In genomic region chr18:9066817-9067306, GRCh38 we compare ENCODE assay signal across 13 cellular contexts. TPM values are rescaled to one million over a fixed set of nuclear protein-coding genes. Genes with fewer than 3 reads are reported as not detected.
DNase-seq lines count a peak whose midpoint lies in the region; ATAC-seq and TF ChIP-seq lines count a peak whose summit lies in the region.
"Had no signal": no experiment of that assay in that cellular context is flagged by ENCODE, and none has a peak within 500 bp of the region (broad histone marks: within the 10 kb centered on the region; RNA-seq: fewer than 3 reads in every experiment).

No MANE protein-coding gene starts in this region.

- no peak overlapping the region for H3K4me3 Mint-ChIP-seq in activated T-cell treated with anti-CD3 and anti-CD28 coated beads, Interleukin-2, amount 50 U/mL, for 72 hours
- H3K4me3 Mint-ChIP-seq in activated T-cell treated with anti-CD3 and anti-CD28 coated beads, Interleukin-2, amount 50 U/mL, for 24 hours, result no peak overlapping the region
- H3K4me3 Mint-ChIP-seq in stimulated activated naive B cell treated with anti-CD40 and anti-IgM and Interleukin-4, amounts not matched to agents 10 μg/mL and 1 μg/mL and 100 μg/mL, for 72 hours, result peak overlapping the region; percentile 34 to 57
- H3K4me3 Mint-ChIP-seq in glutamatergic neuron (ENCODE audit: unreplicated experiment), result no peak overlapping the region
- H3K4me3 Mint-ChIP-seq: central memory CD8-positive, alpha-beta T cell; neural progenitor cell had no signal

- no peak for DNase-seq in activated T-cell treated with anti-CD3 and anti-CD28 coated beads, Interleukin-2, amount 50 U/mL, for 72 hours
- DNase-seq in activated T-cell treated with anti-CD3 and anti-CD28 coated beads, Interleukin-2, amount 50 U/mL, for 24 hours, result no peak
- DNase-seq in stimulated activated naive B cell treated with anti-CD40 and anti-IgM and Interleukin-4, amounts not matched to agents 10 μg/mL and 1 μg/mL and 100 μg/mL, for 72 hours, result peak; percentile 73
- DNase-seq in GF-D8 (lab: John Stamatoyannopoulos, UW), result no peak
- no peak for DNase-seq in glutamatergic neuron
- DNase-seq: activated CD4-positive, CD25-positive, alpha-beta regulatory T cell treated with anti-CD3 and anti-CD28 coated beads, Interleukin-2, amount 50 U/mL, for 72 hours; heart left ventricle; NCI-H774 had no signal

- peak; percentile 70 to 86 for ATAC-seq in activated T-cell treated with anti-CD3 and anti-CD28 coated beads, Interleukin-2, amount 50 U/mL, for 72 hours (replicated peaks in 1 of 2)
- ATAC-seq in GM21723 (IDR thresholded peaks at IDR 0.05; ENCODE audit: unreplicated experiment) (peak; percentile 68), HG03442 (IDR thresholded peaks at IDR 0.05; ENCODE audit: unreplicated experiment) (peak; percentile 78), esophagus mucosa (no peak)
- ATAC-seq in stimulated activated naive B cell treated with anti-CD40 and anti-IgM and Interleukin-4, amounts not matched to agents 10 μg/mL and 1 μg/mL and 100 μg/mL, for 72 hours (replicated peaks), result peak; percentile 76 to 81
- ATAC-seq: heart left ventricle had no signal

- H3K27me3 Mint-ChIP-seq in activated T-cell treated with anti-CD3 and anti-CD28 coated beads, Interleukin-2, amount 50 U/mL, for 72 hours (ENCODE audit: low read depth), result no peaks in the 10 kb centered on the region
- no peaks in the 10 kb centered on the region for H3K27me3 Mint-ChIP-seq in activated T-cell treated with anti-CD3 and anti-CD28 coated beads, Interleukin-2, amount 50 U/mL, for 24 hours
- no peaks in the 10 kb centered on the region for H3K27me3 Mint-ChIP-seq in stimulated activated naive B cell treated with anti-CD40 and anti-IgM and Interleukin-4, amounts not matched to agents 10 μg/mL and 1 μg/mL and 100 μg/mL, for 72 hours
- H3K27me3 Mint-ChIP-seq in glutamatergic neuron (ENCODE audit: unreplicated experiment), result no peaks in the 10 kb centered on the region

- peak overlapping the region; percentile 66 for H3K27ac Mint-ChIP-seq in activated T-cell treated with anti-CD3 and anti-CD28 coated beads, Interleukin-2, amount 50 U/mL, for 72 hours
- H3K27ac Mint-ChIP-seq in activated T-cell treated with anti-CD3 and anti-CD28 coated beads, Interleukin-2, amount 50 U/mL, for 24 hours, result no peak overlapping the region
- H3K27ac Mint-ChIP-seq in stimulated activated naive B cell treated with anti-CD40 and anti-IgM and Interleukin-4, amounts not matched to agents 10 μg/mL and 1 μg/mL and 100 μg/mL, for 72 hours, result peak overlapping the region; percentile 93
- H3K27ac Mint-ChIP-seq in glutamatergic neuron (ENCODE audit: unreplicated experiment), result no peak overlapping the region
- H3K27ac Mint-ChIP-seq: neural progenitor cell had no signal

- no peak for TF ChIP-seq CTCF in glutamatergic neuron (IDR thresholded peaks at IDR 0.05; ENCODE audit: partially characterized antibody, unreplicated experiment)

- peaks cover 0 to 3% of the 10 kb centered on the region in 2 donors for H3K36me3 Mint-ChIP-seq in activated T-cell treated with anti-CD3 and anti-CD28 coated beads, Interleukin-2, amount 50 U/mL, for 72 hours (ENCODE audit: insufficient read depth in 2 of 2)
- H3K36me3 Mint-ChIP-seq in activated T-cell treated with anti-CD3 and anti-CD28 coated beads, Interleukin-2, amount 50 U/mL, for 24 hours (ENCODE audit: low read depth), result no peaks in the 10 kb centered on the region
- peaks cover 0 to 4% of the 10 kb centered on the region in 2 donors for H3K36me3 Mint-ChIP-seq in stimulated activated naive B cell treated with anti-CD40 and anti-IgM and Interleukin-4, amounts not matched to agents 10 μg/mL and 1 μg/mL and 100 μg/mL, for 72 hours
- H3K36me3 Mint-ChIP-seq in glutamatergic neuron (ENCODE audit: unreplicated experiment), result no peaks in the 10 kb centered on the region
- H3K36me3 Mint-ChIP-seq: neural progenitor cell had no signal

- peaks cover 37% of the 10 kb centered on the region for H3K4me1 Mint-ChIP-seq in activated T-cell treated with anti-CD3 and anti-CD28 coated beads, Interleukin-2, amount 50 U/mL, for 72 hours (ENCODE audit: low read depth)
- H3K4me1 Mint-ChIP-seq in activated T-cell treated with anti-CD3 and anti-CD28 coated beads, Interleukin-2, amount 50 U/mL, for 24 hours (ENCODE audit: low read depth), result peaks cover 14% of the 10 kb centered on the region
- peaks cover 43 to 79% of the 10 kb centered on the region in 2 donors for H3K4me1 Mint-ChIP-seq in stimulated activated naive B cell treated with anti-CD40 and anti-IgM and Interleukin-4, amounts not matched to agents 10 μg/mL and 1 μg/mL and 100 μg/mL, for 72 hours
- H3K4me1 Mint-ChIP-seq in glutamatergic neuron (ENCODE audit: low read depth, unreplicated experiment), result peaks cover 4% of the 10 kb centered on the region
- H3K4me1 Mint-ChIP-seq: central memory CD8-positive, alpha-beta T cell had no signal

- H3K9me3 Mint-ChIP-seq in activated T-cell treated with anti-CD3 and anti-CD28 coated beads, Interleukin-2, amount 50 U/mL, for 72 hours, result no peaks in the 10 kb centered on the region
- H3K9me3 Mint-ChIP-seq in activated T-cell treated with anti-CD3 and anti-CD28 coated beads, Interleukin-2, amount 50 U/mL, for 24 hours, result no peaks in the 10 kb centered on the region
- peaks cover 0 to 2% of the 10 kb centered on the region in 2 donors for H3K9me3 Mint-ChIP-seq in stimulated activated naive B cell treated with anti-CD40 and anti-IgM and Interleukin-4, amounts not matched to agents 10 μg/mL and 1 μg/mL and 100 μg/mL, for 72 hours
- no peaks in the 10 kb centered on the region for H3K9me3 Mint-ChIP-seq in glutamatergic neuron (ENCODE audit: unreplicated experiment)
- H3K9me3 Mint-ChIP-seq: central memory CD8-positive, alpha-beta T cell; neural progenitor cell had no signal

RNA-seq across cellular contexts. Expression of gene NDUFV2, which starts 35.6 kb away (rescaled TPM):
- total RNA-seq in activated T-cell treated with anti-CD3 and anti-CD28 coated beads, Interleukin-2, amount 50 U/mL, for 72 hours, result 100 to 1,000 TPM; 394 to 497 TPM
- total RNA-seq in esophagus mucosa, result 156 TPM
- total RNA-seq in glutamatergic neuron (ENCODE audit: unreplicated experiment), result 133 TPM

Comparison
In these comparisons a context has a peak if more than half of its experiments do, and no peak if none do; other contexts are left out.
1. H3K27ac Mint-ChIP-seq: peak in activated T-cell treated with anti-CD3 and anti-CD28 coated beads, Interleukin-2, amount 50 U/mL, for 72 hours (single experiment) and stimulated activated naive B cell treated with anti-CD40 and anti-IgM and Interleukin-4, amounts not matched to agents 10 μg/mL and 1 μg/mL and 100 μg/mL, for 72 hours (single experiment); none in activated T-cell treated with anti-CD3 and anti-CD28 coated beads, Interleukin-2, amount 50 U/mL, for 24 hours (single experiment) and glutamatergic neuron (single experiment).
2. H3K4me3 Mint-ChIP-seq: peak in stimulated activated naive B cell treated with anti-CD40 and anti-IgM and Interleukin-4, amounts not matched to agents 10 μg/mL and 1 μg/mL and 100 μg/mL, for 72 hours (2 of 2); none in activated T-cell treated with anti-CD3 and anti-CD28 coated beads, Interleukin-2, amount 50 U/mL, for 72 hours (0 of 2), activated T-cell treated with anti-CD3 and anti-CD28 coated beads, Interleukin-2, amount 50 U/mL, for 24 hours (single experiment) and glutamatergic neuron (single experiment).